In the genomic region with DNA sequence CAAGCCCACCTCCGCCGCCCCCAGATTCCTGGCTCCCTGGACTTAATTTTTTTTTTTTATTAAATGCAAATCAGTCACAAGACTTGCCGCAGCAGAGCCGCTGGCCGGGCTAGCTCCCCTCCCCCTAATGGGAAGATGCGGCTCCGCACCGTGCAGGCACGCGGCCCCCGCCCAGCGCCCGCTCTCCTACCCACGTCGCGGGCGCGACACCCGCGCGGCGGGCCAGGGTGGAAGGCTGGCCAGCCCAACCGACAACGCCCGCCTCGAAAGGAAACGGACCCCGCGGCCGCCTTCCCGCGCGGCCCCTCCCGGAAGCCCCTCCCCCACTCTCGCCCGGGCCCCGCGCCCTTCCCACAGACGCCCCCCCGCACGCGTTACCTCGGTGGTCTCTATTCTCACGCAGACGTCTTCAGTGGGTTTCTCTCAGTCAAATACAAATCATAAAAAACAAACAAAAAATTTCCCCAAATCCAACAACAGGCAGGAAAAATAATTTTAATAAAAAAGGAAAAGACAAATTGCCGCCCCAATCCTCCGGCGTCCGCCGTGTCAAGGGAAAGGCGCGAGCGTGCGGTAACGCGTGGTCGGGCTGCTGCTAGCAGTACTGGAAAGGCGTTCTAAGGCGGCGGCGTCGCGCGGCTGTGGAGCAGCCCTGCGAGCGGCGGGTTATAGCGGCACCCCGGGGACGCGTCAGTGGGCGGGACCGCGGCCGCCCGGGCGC, we compare ENCODE assay signal across 1 cellular context.
TF ChIP-seq lines count a peak whose summit lies in the region.

SLC38A2 (minus strand) TSS at position 643 of the 721 bp plus-strand sequence. CDS start 1,480 bp downstream, outside the sequence.

TF ChIP-seq in GM12878, 131 proteins besides CTCF, POLR2A, EP300 and RAD21 (continued from another document and continues in another):
- TF ChIP-seq RBBP5 (conservative IDR thresholded peaks at IDR 0.05) = no peak
- no peak for TF ChIP-seq SUZ12 (IDR thresholded peaks at IDR 0.05; ENCODE audit: unreplicated experiment)
- TF ChIP-seq YY1 (IDR thresholded peaks at IDR 0.05; ENCODE audit: low read depth, low read length) = peak; percentile 54
- TF ChIP-seq BMI1 (IDR thresholded peaks at IDR 0.05; ENCODE audit: borderline replicate concordance) = no peak
- TF ChIP-seq EED (IDR thresholded peaks at IDR 0.05; ENCODE audit: low read depth) = no peak
- TF ChIP-seq IKZF2 (IDR thresholded peaks at IDR 0.05) = peak in 1 of 2 experiments; percentile 64; a peak in 1 of 4 replicates
- TF ChIP-seq MTA3 (IDR thresholded peaks at IDR 0.05; ENCODE audit: borderline replicate concordance, low read length) = no peak
- peak in 1 of 2 experiments; percentile 35; a peak in 1 of 4 replicates for TF ChIP-seq SRF (IDR thresholded peaks at IDR 0.05; ENCODE audit: low read depth in 2 of 2, low read length in 2 of 2)
- no peak for TF ChIP-seq STAT1 (conservative IDR thresholded peaks at IDR 0.05)
- peak; percentile 98; the same call in 2 of the 3 replicates for TF ChIP-seq POU2F2 (IDR thresholded peaks at IDR 0.05; ENCODE audit: borderline replicate concordance, low read depth, low read length)
- no peak for TF ChIP-seq ZNF207 (IDR thresholded peaks at IDR 0.05; ENCODE audit: borderline replicate concordance)
- no peak for TF ChIP-seq NFIC (IDR thresholded peaks at IDR 0.05; ENCODE audit: low read depth, low read length)
- TF ChIP-seq, protein P1, sequence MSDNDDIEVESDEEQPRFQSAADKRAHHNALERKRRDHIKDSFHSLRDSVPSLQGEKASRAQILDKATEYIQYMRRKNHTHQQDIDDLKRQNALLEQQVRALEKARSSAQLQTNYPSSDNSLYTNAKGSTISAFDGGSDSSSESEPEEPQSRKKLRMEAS (IDR thresholded peaks at IDR 0.05; ENCODE audit: low read depth, low read length) = peak; percentile 82; the same call in 1 of the 2 replicates
- no peak for TF ChIP-seq ZBTB33 (IDR thresholded peaks at IDR 0.05)
- no peak for TF ChIP-seq ZNF274 (IDR thresholded peaks at IDR 0.05; ENCODE audit: insufficient read depth, insufficient read length)
- peak; percentile 92 for TF ChIP-seq ZNF687 (IDR thresholded peaks at IDR 0.05)
- no peak; the same call in 1 of the 2 replicates for TF ChIP-seq IKZF1 (conservative IDR thresholded peaks at IDR 0.05)
- TF ChIP-seq HDAC6 (IDR thresholded peaks at IDR 0.05; ENCODE audit: unreplicated experiment) = no peak
- TF ChIP-seq DPF2 (IDR thresholded peaks at IDR 0.05) = peak; percentile 58; the same call in 1 of the 2 replicates
- no peak for TF ChIP-seq NRF1 (conservative IDR thresholded peaks at IDR 0.05; ENCODE audit: low read depth, low read length)
- no peak for TF ChIP-seq CBX3 (IDR thresholded peaks at IDR 0.05; ENCODE audit: borderline replicate concordance, low read depth)
- TF ChIP-seq CREB1 (IDR thresholded peaks at IDR 0.05; ENCODE audit: low read depth) = peak; percentile 87
- TF ChIP-seq PAX5 (IDR thresholded peaks at IDR 0.05; ENCODE audit: borderline replicate concordance, low read depth, low read length) = 0 out of 2 replicates have a peak, but pooled peaks have one; percentile 40
- TF ChIP-seq FOXK2 (IDR thresholded peaks at IDR 0.05) = no peak
- TF ChIP-seq IRF5 (IDR thresholded peaks at IDR 0.05; ENCODE audit: borderline replicate concordance) = no peak
- TF ChIP-seq, protein P2, sequence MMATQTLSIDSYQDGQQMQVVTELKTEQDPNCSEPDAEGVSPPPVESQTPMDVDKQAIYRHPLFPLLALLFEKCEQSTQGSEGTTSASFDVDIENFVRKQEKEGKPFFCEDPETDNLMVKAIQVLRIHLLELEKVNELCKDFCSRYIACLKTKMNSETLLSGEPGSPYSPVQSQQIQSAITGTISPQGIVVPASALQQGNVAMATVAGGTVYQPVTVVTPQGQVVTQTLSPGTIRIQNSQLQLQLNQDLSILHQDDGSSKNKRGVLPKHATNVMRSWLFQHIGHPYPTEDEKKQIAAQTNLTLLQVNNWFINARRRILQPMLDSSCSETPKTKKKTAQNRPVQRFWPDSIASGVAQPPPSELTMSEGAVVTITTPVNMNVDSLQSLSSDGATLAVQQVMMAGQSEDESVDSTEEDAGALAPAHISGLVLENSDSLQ (IDR thresholded peaks at IDR 0.05) = 0 out of 2 replicates have a peak, but pooled peaks have one; percentile 31
- no peak for TF ChIP-seq GABPA (IDR thresholded peaks at IDR 0.05; ENCODE audit: low read depth)
- peak; percentile 75 for TF ChIP-seq BACH1 (IDR thresholded peaks at IDR 0.05; ENCODE audit: borderline replicate concordance)
- TF ChIP-seq TCF3 (IDR thresholded peaks at IDR 0.05; ENCODE audit: borderline replicate concordance, insufficient read depth, low read depth, low read length) = peak; percentile 95
- TF ChIP-seq CEBPB (IDR thresholded peaks at IDR 0.05; ENCODE audit: borderline replicate concordance in 1 of 2, low read depth in 2 of 2, low read length in 2 of 2) = no peak
- peak; percentile 33 for TF ChIP-seq MEF2B (IDR thresholded peaks at IDR 0.05; ENCODE audit: partially characterized antibody, poor library complexity, severe bottlenecking)
- TF ChIP-seq ZNF217 (IDR thresholded peaks at IDR 0.05) = no peak
- TF ChIP-seq SIN3A (IDR thresholded peaks at IDR 0.05; ENCODE audit: low read depth, low read length) = peak; percentile 85; the same call in 1 of the 2 replicates
- TF ChIP-seq, protein P3, sequence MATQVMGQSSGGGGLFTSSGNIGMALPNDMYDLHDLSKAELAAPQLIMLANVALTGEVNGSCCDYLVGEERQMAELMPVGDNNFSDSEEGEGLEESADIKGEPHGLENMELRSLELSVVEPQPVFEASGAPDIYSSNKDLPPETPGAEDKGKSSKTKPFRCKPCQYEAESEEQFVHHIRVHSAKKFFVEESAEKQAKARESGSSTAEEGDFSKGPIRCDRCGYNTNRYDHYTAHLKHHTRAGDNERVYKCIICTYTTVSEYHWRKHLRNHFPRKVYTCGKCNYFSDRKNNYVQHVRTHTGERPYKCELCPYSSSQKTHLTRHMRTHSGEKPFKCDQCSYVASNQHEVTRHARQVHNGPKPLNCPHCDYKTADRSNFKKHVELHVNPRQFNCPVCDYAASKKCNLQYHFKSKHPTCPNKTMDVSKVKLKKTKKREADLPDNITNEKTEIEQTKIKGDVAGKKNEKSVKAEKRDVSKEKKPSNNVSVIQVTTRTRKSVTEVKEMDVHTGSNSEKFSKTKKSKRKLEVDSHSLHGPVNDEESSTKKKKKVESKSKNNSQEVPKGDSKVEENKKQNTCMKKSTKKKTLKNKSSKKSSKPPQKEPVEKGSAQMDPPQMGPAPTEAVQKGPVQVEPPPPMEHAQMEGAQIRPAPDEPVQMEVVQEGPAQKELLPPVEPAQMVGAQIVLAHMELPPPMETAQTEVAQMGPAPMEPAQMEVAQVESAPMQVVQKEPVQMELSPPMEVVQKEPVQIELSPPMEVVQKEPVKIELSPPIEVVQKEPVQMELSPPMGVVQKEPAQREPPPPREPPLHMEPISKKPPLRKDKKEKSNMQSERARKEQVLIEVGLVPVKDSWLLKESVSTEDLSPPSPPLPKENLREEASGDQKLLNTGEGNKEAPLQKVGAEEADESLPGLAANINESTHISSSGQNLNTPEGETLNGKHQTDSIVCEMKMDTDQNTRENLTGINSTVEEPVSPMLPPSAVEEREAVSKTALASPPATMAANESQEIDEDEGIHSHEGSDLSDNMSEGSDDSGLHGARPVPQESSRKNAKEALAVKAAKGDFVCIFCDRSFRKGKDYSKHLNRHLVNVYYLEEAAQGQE (IDR thresholded peaks at IDR 0.05; ENCODE audit: low read depth, low read length) = peak; percentile 48; the same call in 1 of the 2 replicates
- peak; percentile 26; the same call in 1 of the 2 replicates for TF ChIP-seq HCFC1 (IDR thresholded peaks at IDR 0.05; ENCODE audit: low read length)
- TF ChIP-seq RAD51 (IDR thresholded peaks at IDR 0.05) = no peak
- TF ChIP-seq SREBF1 (IDR thresholded peaks at IDR 0.05; ENCODE audit: low read length) = 0 out of 2 replicates have a peak, but pooled peaks have one; percentile 13
- no peak for TF ChIP-seq TCF7 (IDR thresholded peaks at IDR 0.05; ENCODE audit: borderline replicate concordance)
- TF ChIP-seq JUND (IDR thresholded peaks at IDR 0.05; ENCODE audit: low read depth, low read length) = no peak
- TF ChIP-seq NBN (IDR thresholded peaks at IDR 0.05) = peak; percentile 93
- TF ChIP-seq SPI1 (IDR thresholded peaks at IDR 0.05; ENCODE audit: borderline replicate concordance, insufficient read depth, low read depth, low read length) = no peak
- no peak for TF ChIP-seq SREBF2 (IDR thresholded peaks at IDR 0.05; ENCODE audit: low read length)
- peak; percentile 93 for TF ChIP-seq NKRF (conservative IDR thresholded peaks at IDR 0.05)
- no peak for TF ChIP-seq MYB (IDR thresholded peaks at IDR 0.05; ENCODE audit: borderline replicate concordance, low read depth, low read length)
- 0 out of 2 replicates have a peak, but pooled peaks have one; percentile 22 for TF ChIP-seq ASH2L (IDR thresholded peaks at IDR 0.05; ENCODE audit: borderline replicate concordance, low read depth)
- TF ChIP-seq EGR1 (IDR thresholded peaks at IDR 0.05; ENCODE audit: borderline replicate concordance in 1 of 2, low read depth in 2 of 2, low read length in 2 of 2) = no peak
- no peak for TF ChIP-seq JUNB (IDR thresholded peaks at IDR 0.05)
- no peak for TF ChIP-seq RFX5 (IDR thresholded peaks at IDR 0.05; ENCODE audit: low read depth, low read length)
- peak; percentile 55; the same call in 1 of the 2 replicates for TF ChIP-seq TBL1XR1 (IDR thresholded peaks at IDR 0.05; ENCODE audit: low read depth, low read length)
- peak; percentile 46; the same call in 1 of the 2 replicates for TF ChIP-seq ZBED1 (IDR thresholded peaks at IDR 0.05; ENCODE audit: borderline replicate concordance)
- TF ChIP-seq SP1 (IDR thresholded peaks at IDR 0.05; ENCODE audit: low read depth, low read length) = peak; percentile 75
